11 cellular contexts compared by ENCODE assay signal in genomic region chr2:197197808-197198409, GRCh38.
DNase-seq lines count a peak whose midpoint lies in the region; ATAC-seq, FAIRE-seq and TF ChIP-seq lines count a peak whose summit lies in the region.
"Had no signal": no experiment of that assay in that cellular context is flagged by ENCODE, and none has a peak within 500 bp of the region (broad histone marks: within the 10 kb centered on the region; RNA-seq: fewer than 3 reads in every experiment).

No MANE protein-coding gene starts in this region.

- peaks cover 54% of the 10 kb centered on the region for H3K4me1 Mint-ChIP-seq in activated T-helper 17 cell treated with anti-CD3 and anti-CD28 coated beads, Interleukin-2, amount 50 U/mL, for 72 hours
- H3K4me1 Mint-ChIP-seq in naive B cell: peaks cover 74 to 93% (median 75%) of the 10 kb centered on the region in 3 donors
- H3K4me1 Mint-ChIP-seq: endodermal cell had no signal

- H3K4me1 ChIP-seq in BLaER1 (peaks cover 28% of the 10 kb centered on the region), HepG2 (ENCODE audit: insufficient read depth, low read length) (no peaks in the 10 kb centered on the region)

- no peak overlapping the region for H2AFZ ChIP-seq in HepG2 (ENCODE audit: low read length)

- BruUV-seq in HepG2 (replicated peaks; lab: Mats Ljungman, UMichigan): no TSS peak

- H3K27ac Mint-ChIP-seq in activated T-helper 17 cell treated with anti-CD3 and anti-CD28 coated beads, Interleukin-2, amount 50 U/mL, for 72 hours: peak overlapping the region; percentile 79
- H3K27ac Mint-ChIP-seq in naive B cell: peak overlapping the region; percentile 95 to 98 (median 96)
- H3K27ac Mint-ChIP-seq: endodermal cell had no signal

- H4K20me1 ChIP-seq in BLaER1 (no peaks in the 10 kb centered on the region), HepG2 (ENCODE audit: insufficient read depth, low read length) (no peaks in the 10 kb centered on the region)

- H3K79me2 ChIP-seq in HepG2 (ENCODE audit: insufficient read depth, low read length): no peaks in the 10 kb centered on the region

- no peaks in the 10 kb centered on the region for H3K27me3 Mint-ChIP-seq in activated T-helper 17 cell treated with anti-CD3 and anti-CD28 coated beads, Interleukin-2, amount 50 U/mL, for 72 hours
- no peaks in the 10 kb centered on the region for H3K27me3 Mint-ChIP-seq in naive B cell

- in situ Hi-C loops in HepG2 (cut with HindIII; ENCODE audit: extremely low pct_ligation_motif_present, low pct_unique_long_range_greater_than_20kb): loop anchor here (10.0 kb wide), 1 partner anchor 577 kb away; no protein-coding TSS in a partner anchor

- no peak overlapping the region for H3K9ac ChIP-seq in BLaER1
- H3K9ac ChIP-seq in HepG2 (ENCODE audit: insufficient read depth, low read depth, low read length): no peak overlapping the region

- H3K9me3 ChIP-seq in BLaER1 (no peaks in the 10 kb centered on the region), HepG2 (ENCODE audit: low read length) (no peaks in the 10 kb centered on the region)

- peak; percentile 12 for ATAC-seq in activated T-helper 17 cell treated with anti-CD3 and anti-CD28 coated beads, Interleukin-2, amount 50 U/mL, for 72 hours (replicated peaks)
- ATAC-seq in naive B cell (ENCODE audit: low read depth in 2 of 2) (no peak), HepG2 (no peak)

- H3K27ac ChIP-seq in BLaER1 (no peak overlapping the region), HepG2 (ENCODE audit: extremely low read length, insufficient read depth, low read length) (no peak overlapping the region)

- FAIRE-seq in HepG2 (lab: Jason Lieb, UNC): no peak

- no peaks in the 10 kb centered on the region for H3K9me3 Mint-ChIP-seq in activated T-helper 17 cell treated with anti-CD3 and anti-CD28 coated beads, Interleukin-2, amount 50 U/mL, for 72 hours
- H3K9me3 Mint-ChIP-seq in naive B cell: no peaks in the 10 kb centered on the region

- POLR2A ChIA-PET in HepG2 (lab: Yijun Ruan, JAX): no interaction called here

- peak overlapping the region; percentile 77; the same call in 1 of the 2 replicates for H3K4me2 ChIP-seq in BLaER1
- no peak overlapping the region for H3K4me2 ChIP-seq in HepG2 (ENCODE audit: low read depth, low read length)

- no peak overlapping the region for H3K4me3 ChIP-seq in BLaER1
- peak overlapping the region; percentile 63 for H3K4me3 ChIP-seq in GM12865 (ENCODE audit: low read depth, low read length)
- H3K4me3 ChIP-seq in HepG2 (replicated peaks in 1 of 3; ENCODE audit: insufficient read depth in 1 of 3, low read depth in 2 of 3, low read length in 3 of 3): no peak overlapping the region

- TF ChIP-seq CTCF in GM12865 (IDR thresholded peaks at IDR 0.05; ENCODE audit: insufficient read depth, low read depth, low read length, missing control alignments) (no peak), HepG2 (CRISPR knock-in tag; IDR thresholded peaks at IDR 0.05) (no peak)

- WGBS in HepG2 (ENCODE audit: low lambda C conversion rate): 38% methylated on average over 4 of the region's 4 CpGs

- H3K4me3 Mint-ChIP-seq in activated T-helper 17 cell treated with anti-CD3 and anti-CD28 coated beads, Interleukin-2, amount 50 U/mL, for 72 hours: peak overlapping the region; percentile 85
- peak overlapping the region; percentile 83 to 98 (median 91) for H3K4me3 Mint-ChIP-seq in naive B cell
- H3K4me3 Mint-ChIP-seq: endodermal cell had no signal

- no peak for TF ChIP-seq RAD21 in HepG2 (CRISPR knock-in tag; IDR thresholded peaks at IDR 0.05)

- TF ChIP-seq EP300 in HepG2 (IDR thresholded peaks at IDR 0.05; ENCODE audit: low read depth in 2 of 2, low read length in 2 of 2) (no peak), HepG2 (CRISPR knock-in tag; IDR thresholded peaks at IDR 0.05; ENCODE audit: borderline replicate concordance) (no peak)

- no peaks in the 10 kb centered on the region for H3K36me3 ChIP-seq in BLaER1
- no peaks in the 10 kb centered on the region; a peak in 1 of 5 replicates for H3K36me3 ChIP-seq in HepG2 (replicated peaks in 1 of 2; ENCODE audit: control insufficient read depth in 1 of 2, insufficient read depth in 2 of 2, low read length in 2 of 2)

- CTCF ChIA-PET in HepG2 (lab: Yijun Ruan, JAX; ENCODE audit: low intra/inter-chr PET ratio, low total read pairs): no interaction called here

- intact Hi-C loops in HepG2 (cut with micrococcal nuclease; ENCODE audit: unreplicated experiment): no loop called here

- H3K36me3 Mint-ChIP-seq in activated T-helper 17 cell treated with anti-CD3 and anti-CD28 coated beads, Interleukin-2, amount 50 U/mL, for 72 hours (ENCODE audit: low read depth): peaks cover 30% of the 10 kb centered on the region
- H3K36me3 Mint-ChIP-seq in naive B cell: peaks cover 15 to 24% of the 10 kb centered on the region in 2 donors

- no peak for TF ChIP-seq POLR2A in HepG2 (IDR thresholded peaks at IDR 0.05; ENCODE audit: insufficient read depth in 1 of 2, low read depth in 2 of 2, low read length in 2 of 2)

- H3K27me3 ChIP-seq in BLaER1 (no peaks in the 10 kb centered on the region), HepG2 (ENCODE audit: control insufficient read depth in 1 of 2, insufficient read depth in 2 of 2, low read length in 2 of 2) (no peaks in the 10 kb centered on the region)

- no peak for DNase-seq in GM12865 (ENCODE audit: low read depth)
- no peak for DNase-seq in naive B cell
- no peak for DNase-seq in stimulated activated CD4-positive, alpha-beta T cell treated with anti-CD3 and anti-CD28 coated beads, Interleukin-2, amount 100 ng/mL, for 24 hours
- no peak for DNase-seq in NOMO-1 treated with DMSO at 0.1 percent for 48 hours (lab: John Stamatoyannopoulos, UW; ENCODE audit: unreplicated experiment)
- DNase-seq in UCSD-AML1 (lab: John Stamatoyannopoulos, UW; ENCODE audit: unreplicated experiment): no peak
- DNase-seq in HepG2 (ENCODE audit: low spot score): no peak
- DNase-seq: endodermal cell, mesendoderm, NCI-H1436 had no signal

TF ChIP-seq in HepG2, 621 proteins besides CTCF, POLR2A, EP300 and RAD21:
- TF ChIP-seq FOXO4 (CRISPR knock-in tag; conservative IDR thresholded peaks at IDR 0.05) (no peak), IRF1 (CRISPR knock-in tag; IDR thresholded peaks at IDR 0.05; ENCODE audit: low read depth) (no peak), ZXDC (CRISPR knock-in tag; IDR thresholded peaks at IDR 0.05) (no peak), ZFP37 (CRISPR knock-in tag; IDR thresholded peaks at IDR 0.05; ENCODE audit: borderline replicate concordance) (no peak), ZNF580 (CRISPR knock-in tag; IDR thresholded peaks at IDR 0.05; ENCODE audit: borderline replicate concordance, low read depth) (no peak), SMAD3 (CRISPR knock-in tag; IDR thresholded peaks at IDR 0.05) (no peak)
TF ChIP-seq in HepG2: peak in this region for 0.
